In the genomic region with DNA sequence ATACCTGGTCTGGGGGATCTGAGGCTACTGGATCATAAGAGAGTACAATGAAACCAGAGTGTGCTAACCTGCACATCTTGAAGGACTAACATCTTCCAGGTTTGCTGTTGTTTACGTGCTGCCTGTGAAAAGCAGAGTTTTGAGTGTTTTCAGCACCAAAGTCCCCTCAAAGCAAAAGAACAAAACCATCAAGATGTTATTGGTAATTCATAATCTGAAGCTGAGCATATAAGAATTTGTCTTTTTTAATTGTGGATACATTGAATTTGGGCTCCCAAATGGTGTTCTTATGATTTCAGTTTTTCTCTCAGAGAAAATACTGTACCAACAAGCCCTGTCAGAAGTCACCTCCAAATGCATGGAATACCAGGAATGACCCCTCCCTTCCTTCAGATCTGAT, we compare ENCODE assay signal across 8 cellular contexts.
DNase-seq lines count a peak whose midpoint lies in the region; ATAC-seq, FAIRE-seq and TF ChIP-seq lines count a peak whose summit lies in the region.

No MANE protein-coding gene starts in this region.

- no peaks in the 10 kb centered on the region for H3F3A ChIP-seq in GM23338 (replicated peaks; ENCODE audit: low read depth)

- H3K4me1 Mint-ChIP-seq in GM23338 = peaks cover 50% of the 10 kb centered on the region
- peaks cover 65% of the 10 kb centered on the region for H3K4me1 Mint-ChIP-seq in activated naive CD8-positive, alpha-beta T cell treated with anti-CD3 and anti-CD28 coated beads, Interleukin-2, amount 10 ng/mL, durations not matched to agents 7 days and 5 days
- H3K4me1 Mint-ChIP-seq in mesothelial cell of epicardium = peaks cover 39% of the 10 kb centered on the region

- peak overlapping the region; percentile 77 for H3K4me2 ChIP-seq in A549
- H3K4me2 ChIP-seq in GM23338 = no peak overlapping the region

- no peaks in the 10 kb centered on the region for H3K27me3 ChIP-seq in GM23338 (ENCODE audit: insufficient read depth)

- ATAC-seq in A549 (0 out of 6 replicates have a peak, but pooled peaks of 1 of the 2 experiments have one; percentile 36), GM23338 (no peak), GM18867 (IDR thresholded peaks at IDR 0.05; ENCODE audit: unreplicated experiment) (no peak)
- no peak for ATAC-seq in activated naive CD8-positive, alpha-beta T cell treated with anti-CD3 and anti-CD28 coated beads, Interleukin-2, amount 10 ng/mL, durations not matched to agents 7 days and 5 days (ENCODE audit: low read depth)

- H3K9me3 ChIP-seq in A549 = peaks cover 5% of the 10 kb centered on the region; the same call in 1 of the 3 replicates

- H3K9me2 ChIP-seq in GM23338 (ENCODE audit: insufficient read depth) = peaks cover 6% of the 10 kb centered on the region; the same call in 1 of the 2 replicates

- H3K36me3 Mint-ChIP-seq in GM23338 (ENCODE audit: low read depth) = no peaks in the 10 kb centered on the region
- H3K36me3 Mint-ChIP-seq in activated naive CD8-positive, alpha-beta T cell treated with anti-CD3 and anti-CD28 coated beads, Interleukin-2, amount 10 ng/mL, durations not matched to agents 7 days and 5 days = peaks cover 19% of the 10 kb centered on the region
- H3K36me3 Mint-ChIP-seq in mesothelial cell of epicardium = no peaks in the 10 kb centered on the region

- H3K27ac ChIP-seq in A549 = peak overlapping the region; percentile 71 to 76
- no peak overlapping the region for H3K27ac ChIP-seq in GM23338 (ENCODE audit: low read depth)

- H3K27ac Mint-ChIP-seq in GM23338 (no peak overlapping the region; the same call in 1 of the 2 replicates), mesothelial cell of epicardium (peak overlapping the region; percentile 93)
- H3K27ac Mint-ChIP-seq in activated naive CD8-positive, alpha-beta T cell treated with anti-CD3 and anti-CD28 coated beads, Interleukin-2, amount 10 ng/mL, durations not matched to agents 7 days and 5 days = peak overlapping the region; percentile 92

- TF ChIP-seq EP300 in A549 (IDR thresholded peaks at IDR 0.05) = no peak

- H3K36me3 ChIP-seq in GM23338 (ENCODE audit: insufficient read depth) = no peaks in the 10 kb centered on the region

- no peak for TF ChIP-seq RAD21 in A549 (conservative IDR thresholded peaks at IDR 0.05 in 1 of 2, IDR thresholded peaks at IDR 0.05 in 1 of 2)

- H4K20me1 ChIP-seq in GM23338 (replicated peaks; ENCODE audit: insufficient read depth) = no peaks in the 10 kb centered on the region

- no peak for FAIRE-seq in A549 (lab: Jason Lieb, UNC)

- 80% methylated on average over 1 of the region's 1 CpG for WGBS in A549 (ENCODE audit: missing lambda C conversion rate)

- TF ChIP-seq POLR2A in A549 (IDR thresholded peaks at IDR 0.05; ENCODE audit: low read length) = no peak

- H3K4me3 ChIP-seq in A549 (peak overlapping the region; percentile 24; the same call in 2 of the 3 replicates), GM23338 (no peak overlapping the region)

- DNase-seq in A549 (ENCODE audit: low read depth in 1 of 2, low spot score in 1 of 2) (no peak), GM23338 (ENCODE audit: low spot score) (no peak), mesothelial cell of epicardium (ENCODE audit: low spot score in 2 of 2, unreplicated experiment in 2 of 2) (no peak), NCI-H226 (no peak)
- no peak for DNase-seq in activated naive CD8-positive, alpha-beta T cell treated with anti-CD3 and anti-CD28 coated beads, Interleukin-2, amount 10 ng/mL, durations not matched to agents 7 days and 5 days
- DNase-seq in activated CD8-positive, alpha-beta memory T cell treated with anti-CD3 and anti-CD28 coated beads for 24 hours = no peak
- no peak for DNase-seq in stimulated activated CD4-positive, alpha-beta T cell treated with anti-CD3 and anti-CD28 coated beads, Interleukin-4, amount 100 ng/mL, for 1 hour

- H3K4me3 Mint-ChIP-seq in GM23338 = no peak overlapping the region
- peak overlapping the region; percentile 95 for H3K4me3 Mint-ChIP-seq in activated naive CD8-positive, alpha-beta T cell treated with anti-CD3 and anti-CD28 coated beads, Interleukin-2, amount 10 ng/mL, durations not matched to agents 7 days and 5 days
- peak overlapping the region; percentile 11 for H3K4me3 Mint-ChIP-seq in mesothelial cell of epicardium

- peak overlapping the region; percentile 96; the same call in 1 of the 2 replicates for H2AFZ ChIP-seq in GM23338

- H3K79me2 ChIP-seq in GM23338 (replicated peaks; ENCODE audit: insufficient read depth) = no peaks in the 10 kb centered on the region

- CTCF ChIA-PET in A549 (lab: Yijun Ruan, JAX) = interaction anchor here (0.9 kb wide), 1 partner anchor 35 kb away, joined by 3 read pairs; no protein-coding TSS in a partner anchor

- H3K4me1 ChIP-seq in A549 (peaks cover 23% of the 10 kb centered on the region), GM23338 (ENCODE audit: insufficient read depth) (peaks cover 32% of the 10 kb centered on the region)

- H3K27me3 Mint-ChIP-seq in GM23338 (ENCODE audit: insufficient read depth, low read depth, poor library complexity) (no peaks in the 10 kb centered on the region), mesothelial cell of epicardium (ENCODE audit: low read depth) (no peaks in the 10 kb centered on the region)
- no peaks in the 10 kb centered on the region for H3K27me3 Mint-ChIP-seq in activated naive CD8-positive, alpha-beta T cell treated with anti-CD3 and anti-CD28 coated beads, Interleukin-2, amount 10 ng/mL, durations not matched to agents 7 days and 5 days

- no peak for TF ChIP-seq CTCF in A549 (IDR thresholded peaks at IDR 0.05)
- TF ChIP-seq CTCF in GM23338 (conservative IDR thresholded peaks at IDR 0.05; ENCODE audit: low read depth in 2 of 2) = no peak
- TF ChIP-seq CTCF in mesothelial cell of epicardium (IDR thresholded peaks at IDR 0.05; ENCODE audit: unreplicated experiment) = no peak

- POLR2A ChIA-PET in A549 (lab: Yijun Ruan, JAX) = no interaction called here
- POLR2A ChIA-PET in activated naive CD8-positive, alpha-beta T cell treated with anti-CD3 and anti-CD28 coated beads, Interleukin-2, amount 10 ng/mL, durations not matched to agents 7 days and 5 days (lab: Charles Lee) = interaction anchor here (1.0 to 3.5 kb wide), 2 partner anchors 13 to 110 kb away, joined by 4 to 18 read pairs; a partner anchor contains a TSS

- no peaks in the 10 kb centered on the region for H3K9me3 Mint-ChIP-seq in GM23338
- H3K9me3 Mint-ChIP-seq in activated naive CD8-positive, alpha-beta T cell treated with anti-CD3 and anti-CD28 coated beads, Interleukin-2, amount 10 ng/mL, durations not matched to agents 7 days and 5 days = peaks cover 4% of the 10 kb centered on the region
- no peaks in the 10 kb centered on the region for H3K9me3 Mint-ChIP-seq in mesothelial cell of epicardium

TF ChIP-seq in A549, 52 proteins besides CTCF, POLR2A, EP300 and RAD21 (continues in another document):
- TF ChIP-seq PHF8 (IDR thresholded peaks at IDR 0.05; ENCODE audit: borderline replicate concordance, low read depth) (no peak), CHD2 (IDR thresholded peaks at IDR 0.05; ENCODE audit: low read length, partially characterized antibody) (no peak), ZC3H11A (IDR thresholded peaks at IDR 0.05) (no peak), BHLHE40 (IDR thresholded peaks at IDR 0.05; ENCODE audit: low read depth, low read length) (no peak), HOXB13 (CRISPR knock-in tag; IDR thresholded peaks at IDR 0.05; ENCODE audit: low read depth) (no peak), RNF2 (IDR thresholded peaks at IDR 0.05; ENCODE audit: borderline replicate concordance, low read depth) (no peak), CBX2 (IDR thresholded peaks at IDR 0.05; ENCODE audit: borderline replicate concordance, low read depth) (no peak), HOXA7 (CRISPR knock-in tag; IDR thresholded peaks at IDR 0.05) (no peak), RFX5 (IDR thresholded peaks at IDR 0.05) (no peak)
- TF ChIP-seq, protein P1, sequence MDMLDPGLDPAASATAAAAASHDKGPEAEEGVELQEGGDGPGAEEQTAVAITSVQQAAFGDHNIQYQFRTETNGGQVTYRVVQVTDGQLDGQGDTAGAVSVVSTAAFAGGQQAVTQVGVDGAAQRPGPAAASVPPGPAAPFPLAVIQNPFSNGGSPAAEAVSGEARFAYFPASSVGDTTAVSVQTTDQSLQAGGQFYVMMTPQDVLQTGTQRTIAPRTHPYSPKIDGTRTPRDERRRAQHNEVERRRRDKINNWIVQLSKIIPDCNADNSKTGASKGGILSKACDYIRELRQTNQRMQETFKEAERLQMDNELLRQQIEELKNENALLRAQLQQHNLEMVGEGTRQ (IDR thresholded peaks at IDR 0.05) = no peak

TF ChIP-seq in GM23338, 12 proteins besides CTCF, POLR2A, EP300 and RAD21 (continues in another document):
- TF ChIP-seq POLR2AphosphoS5 (IDR thresholded peaks at IDR 0.05; ENCODE audit: low read depth) (no peak), CREB1 (CRISPR knock-in tag; IDR thresholded peaks at IDR 0.05; ENCODE audit: low read depth) (no peak), STAT1 (IDR thresholded peaks at IDR 0.05; ENCODE audit: unreplicated experiment) (no peak), JUNB (IDR thresholded peaks at IDR 0.05; ENCODE audit: unreplicated experiment) (no peak), ZNF114 (CRISPR knock-in tag; IDR thresholded peaks at IDR 0.05) (no peak)
- TF ChIP-seq, protein P2, sequence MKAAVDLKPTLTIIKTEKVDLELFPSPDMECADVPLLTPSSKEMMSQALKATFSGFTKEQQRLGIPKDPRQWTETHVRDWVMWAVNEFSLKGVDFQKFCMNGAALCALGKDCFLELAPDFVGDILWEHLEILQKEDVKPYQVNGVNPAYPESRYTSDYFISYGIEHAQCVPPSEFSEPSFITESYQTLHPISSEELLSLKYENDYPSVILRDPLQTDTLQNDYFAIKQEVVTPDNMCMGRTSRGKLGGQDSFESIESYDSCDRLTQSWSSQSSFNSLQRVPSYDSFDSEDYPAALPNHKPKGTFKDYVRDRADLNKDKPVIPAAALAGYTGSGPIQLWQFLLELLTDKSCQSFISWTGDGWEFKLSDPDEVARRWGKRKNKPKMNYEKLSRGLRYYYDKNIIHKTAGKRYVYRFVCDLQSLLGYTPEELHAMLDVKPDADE (IDR thresholded peaks at IDR 0.05) = no peak
